22 cellular contexts compared by ENCODE assay signal in genomic region chr13:90413548-90413947, GRCh38.
"Had no signal": no experiment of that assay in that cellular context is flagged by ENCODE, and none has a peak within 500 bp of the region (broad histone marks: within the 10 kb centered on the region; RNA-seq: fewer than 3 reads in every experiment).

No MANE protein-coding gene starts in this region.

- FAIRE-seq: endothelial cell of umbilical vein, frontal cortex, islet of Langerhans had no signal

- ATAC-seq: foreskin keratinocyte; heart right ventricle; left cardiac atrium; left lung; left ventricle myocardium superior; lower lobe of right lung; mucosa of descending colon; naive thymus-derived CD8-positive, alpha-beta T cell had no signal

- H3K4me3 ChIP-seq: coronary artery, dorsolateral prefrontal cortex, esophagus muscularis mucosa, heart right ventricle, left lung, lower lobe of right lung, mucosa of descending colon had no signal

- DNase-seq: dermis blood vessel endothelial cell; dorsolateral prefrontal cortex; effector CD4-positive, alpha-beta T cell; effector memory CD4-positive, alpha-beta T cell; foreskin keratinocyte; glutamatergic neuron; head of caudate nucleus; heart right ventricle; hippocampal formation; left cardiac atrium; left lung; left ventricle myocardium superior; lower lobe of right lung; mesenchymal stem cell; mucosa of descending colon; naive B cell; naive thymus-derived CD8-positive, alpha-beta T cell had no signal

- H3K36me3 ChIP-seq: esophagus muscularis mucosa, heart right ventricle, left lung, lower lobe of right lung had no signal

- H3K4me1 ChIP-seq: esophagus muscularis mucosa, heart right ventricle, left lung, lower lobe of right lung had no signal

- H3K9me3 ChIP-seq: esophagus muscularis mucosa, heart right ventricle, left lung, lower lobe of right lung, mucosa of descending colon had no signal

- H3K27me3 ChIP-seq: dorsolateral prefrontal cortex, esophagus muscularis mucosa, foreskin keratinocyte, heart right ventricle, left lung had no signal

- H3K27ac ChIP-seq: coronary artery, dorsolateral prefrontal cortex, esophagus muscularis mucosa, foreskin keratinocyte, heart right ventricle, left lung, lower lobe of right lung had no signal
